In the genomic region with DNA sequence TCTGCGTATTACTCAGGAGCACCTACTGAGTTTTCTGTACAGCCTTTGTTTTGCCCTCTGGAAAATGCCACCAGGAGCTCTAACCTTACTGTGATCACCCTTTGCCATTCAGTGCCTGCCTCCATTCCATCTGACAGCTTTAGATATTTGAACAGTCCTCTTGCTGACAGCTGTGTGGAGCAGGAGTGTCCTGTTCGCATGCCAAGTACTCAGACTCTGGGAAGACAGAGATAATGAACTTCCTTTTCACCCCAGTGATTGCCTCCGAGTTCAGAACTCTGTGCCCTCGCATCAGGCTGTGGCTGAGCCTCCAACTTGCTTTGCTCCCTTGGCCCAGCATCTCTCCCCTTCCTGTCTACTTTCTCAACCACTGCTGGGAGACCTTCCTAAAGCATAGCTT, we compare ENCODE assay signal across 24 cellular contexts.
"Had no signal": no experiment of that assay in that cellular context is flagged by ENCODE, and none has a peak within 500 bp of the region (broad histone marks: within the 10 kb centered on the region; RNA-seq: fewer than 3 reads in every experiment).

No MANE protein-coding gene starts in this region.

- H3K36me3 Mint-ChIP-seq: activated naive CD4-positive, alpha-beta T cell treated with anti-CD3 and anti-CD28 coated beads, Interleukin-2, amount 50 U/mL, for 24 hours; natural killer cell treated with Interleukin-12 subunit alpha and Interleukin-12 subunit beta and Interleukin-15 and Interleukin-18, amount 100 ng/mL, for 72 hours; WTC11 had no signal

- DNase-seq: activated CD4-positive, alpha-beta memory T cell treated with anti-CD3 and anti-CD28 coated beads, Interleukin-2, amount 10 ng/mL, durations not matched to agents 7 days and 5 days; activated CD4-positive, alpha-beta T cell treated with anti-CD3 and anti-CD28 coated beads for 1 hour; activated CD4-positive, alpha-beta T cell treated with anti-CD3 and anti-CD28 coated beads, Interleukin-2, amount 10 ng/mL, durations not matched to agents 7 days and 5 days; activated naive CD8-positive, alpha-beta T cell treated with anti-CD3 and anti-CD28 coated beads, Interleukin-2, amount 50 U/mL, for 24 hours; activated T-cell treated with anti-CD3 and anti-CD28 coated beads, Interleukin-2, amount 50 U/mL, for 48 hours; amygdala; dermis blood vessel endothelial cell; effector CD4-positive, alpha-beta T cell; esophagus squamous epithelium; foreskin melanocyte; kidney glomerular epithelial cell; left lung; mucosa of descending colon; right cardiac atrium; stimulated activated CD4-positive, alpha-beta T cell treated with anti-CD3 and anti-CD28 coated beads, Interleukin-4, amount 100 ng/mL, for 1 hour; T-helper 9 cell had no signal

- H3K9me3 Mint-ChIP-seq: activated CD4-positive, alpha-beta memory T cell treated with anti-CD3 and anti-CD28 coated beads, Interleukin-2, amount 10 ng/mL, durations not matched to agents 7 days and 5 days; activated CD4-positive, alpha-beta T cell treated with anti-CD3 and anti-CD28 coated beads, Interleukin-2, amount 10 ng/mL, durations not matched to agents 7 days and 5 days; activated naive CD4-positive, alpha-beta T cell treated with anti-CD3 and anti-CD28 coated beads, Interleukin-2, amount 50 U/mL, for 24 hours; activated naive CD8-positive, alpha-beta T cell treated with anti-CD3 and anti-CD28 coated beads, Interleukin-2, amount 50 U/mL, for 24 hours; activated T-helper 2 cell treated with anti-CD3 and anti-CD28 coated beads, Interferon-gamma antibody, Interleukin-2, Interleukin-4, amounts not matched to agents 10 μg/mL and 5 μg/mL and 100 μg/mL, durations not matched to agents 14 hours and 24 hours and 36 hours; central memory CD8-positive, alpha-beta T cell; natural killer cell treated with Interleukin-12 subunit alpha and Interleukin-12 subunit beta and Interleukin-15 and Interleukin-18, amount 100 ng/mL, for 72 hours; stimulated activated naive CD8-positive, alpha-beta T cell treated with anti-CD3 and anti-CD28 coated beads, Interleukin-15, Interleukin-2, amounts not matched to agents 100 ng/mL and 50 ng/mL, for 24 hours; T-helper 1 cell treated with Interleukin-12 subunit alpha and Interleukin-12 subunit beta and Interleukin-4 antibody, amounts not matched to agents 30 μg/mL and 1 μg/mL, for 36 hours; WTC11 had no signal

- H3K4me3 Mint-ChIP-seq: activated CD4-positive, alpha-beta memory T cell treated with anti-CD3 and anti-CD28 coated beads, Interleukin-2, amount 10 ng/mL, durations not matched to agents 7 days and 5 days; activated CD4-positive, alpha-beta T cell treated with anti-CD3 and anti-CD28 coated beads, Interleukin-2, amount 10 ng/mL, durations not matched to agents 7 days and 5 days; activated naive CD4-positive, alpha-beta T cell treated with anti-CD3 and anti-CD28 coated beads, Interleukin-2, amount 50 U/mL, for 24 hours; activated naive CD8-positive, alpha-beta T cell treated with anti-CD3 and anti-CD28 coated beads, Interleukin-2, amount 50 U/mL, for 24 hours; central memory CD8-positive, alpha-beta T cell; natural killer cell treated with Interleukin-12 subunit alpha and Interleukin-12 subunit beta and Interleukin-15 and Interleukin-18, amount 100 ng/mL, for 72 hours; stimulated activated naive CD8-positive, alpha-beta T cell treated with anti-CD3 and anti-CD28 coated beads, Interleukin-15, Interleukin-2, amounts not matched to agents 100 ng/mL and 50 ng/mL, for 24 hours; T-helper 1 cell treated with Interleukin-12 subunit alpha and Interleukin-12 subunit beta and Interleukin-4 antibody, amounts not matched to agents 30 μg/mL and 1 μg/mL, for 36 hours; WTC11 had no signal

- ATAC-seq: activated naive CD8-positive, alpha-beta T cell treated with anti-CD3 and anti-CD28 coated beads, Interleukin-2, amount 50 U/mL, for 24 hours; left lung; mucosa of descending colon had no signal

- H3K4me1 Mint-ChIP-seq: activated CD4-positive, alpha-beta memory T cell treated with anti-CD3 and anti-CD28 coated beads, Interleukin-2, amount 10 ng/mL, durations not matched to agents 7 days and 5 days; activated CD4-positive, alpha-beta T cell treated with anti-CD3 and anti-CD28 coated beads, Interleukin-2, amount 10 ng/mL, durations not matched to agents 7 days and 5 days; activated naive CD4-positive, alpha-beta T cell treated with anti-CD3 and anti-CD28 coated beads, Interleukin-2, amount 50 U/mL, for 24 hours; activated naive CD8-positive, alpha-beta T cell treated with anti-CD3 and anti-CD28 coated beads, Interleukin-2, amount 50 U/mL, for 24 hours; central memory CD8-positive, alpha-beta T cell; WTC11 had no signal

- H3K27ac ChIP-seq: epithelial cell of prostate, esophagus squamous epithelium, left lung had no signal

- H3K27ac Mint-ChIP-seq: activated CD4-positive, alpha-beta memory T cell treated with anti-CD3 and anti-CD28 coated beads, Interleukin-2, amount 10 ng/mL, durations not matched to agents 7 days and 5 days; activated CD4-positive, alpha-beta T cell treated with anti-CD3 and anti-CD28 coated beads, Interleukin-2, amount 10 ng/mL, durations not matched to agents 7 days and 5 days; activated naive CD4-positive, alpha-beta T cell treated with anti-CD3 and anti-CD28 coated beads, Interleukin-2, amount 50 U/mL, for 24 hours; activated naive CD8-positive, alpha-beta T cell treated with anti-CD3 and anti-CD28 coated beads, Interleukin-2, amount 50 U/mL, for 24 hours; activated T-helper 2 cell treated with anti-CD3 and anti-CD28 coated beads, Interferon-gamma antibody, Interleukin-2, Interleukin-4, amounts not matched to agents 10 μg/mL and 5 μg/mL and 100 μg/mL, durations not matched to agents 14 hours and 24 hours and 36 hours; natural killer cell treated with Interleukin-12 subunit alpha and Interleukin-12 subunit beta and Interleukin-15 and Interleukin-18, amount 100 ng/mL, for 72 hours; stimulated activated naive CD8-positive, alpha-beta T cell treated with anti-CD3 and anti-CD28 coated beads, Interleukin-15, Interleukin-2, amounts not matched to agents 100 ng/mL and 50 ng/mL, for 24 hours; T-helper 1 cell treated with Interleukin-12 subunit alpha and Interleukin-12 subunit beta and Interleukin-4 antibody, amounts not matched to agents 30 μg/mL and 1 μg/mL, for 36 hours; WTC11 had no signal
